ENCODE assay signal across 8 cellular contexts in the genomic region with DNA sequence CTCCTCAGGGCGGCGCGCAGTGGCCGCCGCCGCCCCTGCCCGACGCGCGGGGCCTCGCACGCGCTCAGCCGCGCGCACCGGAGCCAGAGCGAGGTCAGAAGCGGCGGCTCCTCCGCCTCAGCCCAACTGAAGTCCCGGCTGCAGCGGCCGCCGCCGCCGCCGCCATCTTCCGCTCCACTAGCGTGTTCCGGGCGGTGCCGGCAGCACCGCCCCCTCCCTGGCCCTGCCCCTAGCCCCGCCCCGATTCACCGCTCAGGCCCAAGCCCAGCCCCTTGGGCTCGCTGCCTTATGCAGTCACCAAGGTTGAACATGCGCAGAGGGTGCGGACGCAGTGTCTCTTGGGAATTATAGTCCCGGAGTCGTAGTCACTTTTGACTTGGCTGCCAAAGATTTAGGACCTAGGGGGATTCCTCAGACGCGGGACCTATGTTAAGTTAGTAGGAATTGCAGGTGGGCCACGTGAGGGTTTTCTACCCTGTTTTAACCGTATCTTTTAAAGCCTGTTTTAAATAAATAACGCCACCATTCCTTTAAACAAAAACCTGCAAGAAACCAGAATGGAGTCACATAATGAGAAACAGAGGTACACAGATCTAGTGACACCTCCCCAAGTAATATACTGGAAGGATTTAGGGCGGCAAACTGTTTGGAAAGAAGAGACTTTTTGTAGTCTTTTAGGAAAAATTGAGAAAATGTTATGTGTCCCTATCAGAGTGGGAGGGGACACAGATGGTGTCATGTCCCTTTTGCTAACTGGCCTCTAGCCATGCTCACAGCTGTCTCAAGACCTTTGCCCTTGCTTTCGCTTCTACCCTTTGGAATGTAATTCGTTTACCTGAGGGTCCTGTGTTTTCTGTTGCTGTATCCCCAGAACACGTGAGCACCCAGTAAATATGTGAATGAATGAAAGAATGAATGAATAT. TPM values are rescaled to one million over a fixed set of nuclear protein-coding genes. Genes with fewer than 3 reads are reported as not detected.
DNase-seq lines count a peak whose midpoint lies in the region; ATAC-seq and TF ChIP-seq lines count a peak whose summit lies in the region.

A gene with protein sequence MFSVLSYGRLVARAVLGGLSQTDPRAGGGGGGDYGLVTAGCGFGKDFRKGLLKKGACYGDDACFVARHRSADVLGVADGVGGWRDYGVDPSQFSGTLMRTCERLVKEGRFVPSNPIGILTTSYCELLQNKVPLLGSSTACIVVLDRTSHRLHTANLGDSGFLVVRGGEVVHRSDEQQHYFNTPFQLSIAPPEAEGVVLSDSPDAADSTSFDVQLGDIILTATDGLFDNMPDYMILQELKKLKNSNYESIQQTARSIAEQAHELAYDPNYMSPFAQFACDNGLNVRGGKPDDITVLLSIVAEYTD (minus strand): TSS at position 182 of the 923 bp plus-strand sequence. CDS start 287 bp downstream, outside the sequence.

- H3K36me3 Mint-ChIP-seq in activated naive CD4-positive, alpha-beta T cell treated with anti-CD3 and anti-CD28 coated beads, Interleukin-2, amount 50 U/mL, for 72 hours: peaks cover 21 to 24% of the 10 kb centered on the region in 2 donors

- H3K4me3 ChIP-seq in suprapubic skin: peak within 1 kb of the TSS; percentile 96

- no peaks in the 10 kb centered on the region for H3K36me3 ChIP-seq in suprapubic skin

- peak; percentile 94 for DNase-seq in GM10248 (ENCODE audit: extremely low spot score)
- peak; percentile 96 for DNase-seq in NCI-H1105 (lab: John Stamatoyannopoulos, UW)
- peak; percentile 28 for DNase-seq in SKM-1 (lab: John Stamatoyannopoulos, UW; ENCODE audit: unreplicated experiment)
- DNase-seq in activated naive CD4-positive, alpha-beta T cell treated with anti-CD3 and anti-CD28 coated beads, Interleukin-2, amount 50 U/mL, for 72 hours (ENCODE audit: low spot score in 2 of 2): peak; percentile 92
- peak; percentile 71 for DNase-seq in glomerular endothelial cell (ENCODE audit: extremely low read depth, low read depth, low spot score)
- DNase-seq in occipital lobe (lab: John Stamatoyannopoulos, UW): peak; percentile 96
- peak; percentile 98 for DNase-seq in suprapubic skin (ENCODE audit: low spot score in 2 of 2)

- peak; percentile 85 for ATAC-seq in HG02610 (IDR thresholded peaks at IDR 0.05; ENCODE audit: unreplicated experiment)
- peak; percentile 82 to 88 for ATAC-seq in activated naive CD4-positive, alpha-beta T cell treated with anti-CD3 and anti-CD28 coated beads, Interleukin-2, amount 50 U/mL, for 72 hours

- H3K27ac Mint-ChIP-seq in activated naive CD4-positive, alpha-beta T cell treated with anti-CD3 and anti-CD28 coated beads, Interleukin-2, amount 50 U/mL, for 72 hours: peak within 1 kb of the TSS; percentile 91 to 98

- no peak for TF ChIP-seq CTCF in GM10248 (IDR thresholded peaks at IDR 0.05; ENCODE audit: control extremely low read depth, extremely low read depth, low read depth, missing control alignments)
- TF ChIP-seq CTCF in suprapubic skin (IDR thresholded peaks at IDR 0.05): no peak

- peak within 1 kb of the TSS; percentile 95 for H3K27ac ChIP-seq in suprapubic skin

- no peak for TF ChIP-seq EP300 in suprapubic skin (IDR thresholded peaks at IDR 0.05)

- H3K9me3 ChIP-seq in suprapubic skin: no peaks in the 10 kb centered on the region

- POLR2A ChIA-PET in GM10248 (lab: Yijun Ruan, JAX): no interaction called here

- 3% methylated on average over 27 of the region's 52 CpGs for WGBS in suprapubic skin

- H3K4me1 ChIP-seq in suprapubic skin: peaks cover 62% of the 10 kb centered on the region

- CTCF ChIA-PET in GM10248 (lab: Yijun Ruan, JAX): interaction anchor here (3.4 kb wide), 1 partner anchor 18 kb away, joined by 22 read pairs; no protein-coding TSS in a partner anchor

- H3K9me3 Mint-ChIP-seq in activated naive CD4-positive, alpha-beta T cell treated with anti-CD3 and anti-CD28 coated beads, Interleukin-2, amount 50 U/mL, for 72 hours: no peaks in the 10 kb centered on the region

- no peaks in the 10 kb centered on the region for H3K27me3 ChIP-seq in suprapubic skin

- TF ChIP-seq POLR2A in suprapubic skin (IDR thresholded peaks at IDR 0.05): peak; percentile 84

RNA-seq across cellular contexts. Expression of the gene that starts here (rescaled TPM):
- total RNA-seq in activated naive CD4-positive, alpha-beta T cell treated with anti-CD3 and anti-CD28 coated beads, Interleukin-2, amount 50 U/mL, for 72 hours: 10 to 100 TPM; 40.4 to 46.7 TPM
- 11.0 and 11.4 TPM in 2 replicates for total RNA-seq in glomerular endothelial cell
- 10.3 TPM for total RNA-seq in occipital lobe
- total RNA-seq in suprapubic skin: 10 to 100 TPM; 24.6 to 36.6 (median 29.1) TPM

Comparison
In these comparisons a context has a peak if more than half of its experiments do, and no peak if none do; other contexts are left out.
1. Peak in every context shown above with its lines: DNase-seq, ATAC-seq, H3K4me3 ChIP-seq and H3K27ac ChIP-seq.
2. DNase-seq: peak in every context shown above with its lines; median percentile 98 in suprapubic skin; 96 in NCI-H1105; 96 in occipital lobe; 94 in GM10248; 92 in activated naive CD4-positive, alpha-beta T cell treated with anti-CD3 and anti-CD28 coated beads, Interleukin-2, amount 50 U/mL, for 72 hours; 71 in glomerular endothelial cell; 28 in SKM-1.